Comparison of ENCODE assay signal across 24 cellular contexts in the genomic region with DNA sequence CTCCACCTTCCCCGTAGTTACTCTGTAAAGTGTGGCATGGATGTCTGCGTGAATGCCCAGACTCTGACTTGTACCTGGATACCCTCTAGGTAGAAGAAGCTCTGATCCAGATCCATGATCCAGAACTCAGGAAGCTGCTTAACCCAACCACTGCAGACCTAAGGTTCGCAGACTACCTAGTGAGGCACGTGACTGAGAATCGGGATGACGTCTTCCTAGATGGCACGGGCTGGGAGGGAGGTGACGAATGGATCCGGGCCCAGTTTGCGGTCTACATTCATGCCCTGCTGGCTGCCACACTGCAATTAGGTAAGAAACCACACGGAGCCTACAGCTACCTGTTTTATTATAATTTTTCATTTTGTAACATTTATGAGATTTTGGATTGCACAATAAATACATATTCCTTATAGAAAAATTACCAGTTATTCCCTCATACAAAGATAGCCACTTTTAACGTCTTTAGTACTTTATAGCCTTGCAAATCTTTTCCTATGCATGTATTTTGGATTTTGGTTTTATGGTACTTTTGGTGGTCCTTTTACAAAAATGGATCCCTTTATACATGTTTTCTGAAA.
"Had no signal": no experiment of that assay in that cellular context is flagged by ENCODE, and none has a peak within 500 bp of the region (broad histone marks: within the 10 kb centered on the region; RNA-seq: fewer than 3 reads in every experiment).

No MANE protein-coding gene starts in this region.

- H3K9me3 ChIP-seq: heart right ventricle, left lung, lower lobe of right lung, ovary, right atrium auricular region, suprapubic skin, thoracic aorta, tibial artery had no signal

- H3K27ac Mint-ChIP-seq: mesothelial cell of epicardium; natural killer cell treated with Interleukin-12 subunit alpha and Interleukin-12 subunit beta and Interleukin-15 and Interleukin-18, amount 100 ng/mL, for 72 hours; progenitor cell of endocrine pancreas; stimulated activated naive CD8-positive, alpha-beta T cell treated with anti-CD3 and anti-CD28 coated beads, Interleukin-15, Interleukin-2, amounts not matched to agents 100 ng/mL and 50 ng/mL, for 24 hours; type B pancreatic cell had no signal

- H3K4me1 ChIP-seq: left lung, lower lobe of right lung, right atrium auricular region, suprapubic skin, tibial artery had no signal

- H2AFZ ChIP-seq: hepatocyte had no signal

- H3K9me3 Mint-ChIP-seq: mesothelial cell of epicardium; naive thymus-derived CD4-positive, alpha-beta T cell; natural killer cell treated with Interleukin-12 subunit alpha and Interleukin-12 subunit beta and Interleukin-15 and Interleukin-18, amount 100 ng/mL, for 72 hours; stimulated activated naive CD8-positive, alpha-beta T cell treated with anti-CD3 and anti-CD28 coated beads, Interleukin-15, Interleukin-2, amounts not matched to agents 100 ng/mL and 50 ng/mL, for 24 hours; type B pancreatic cell had no signal

- H3K36me3 ChIP-seq: ovary had no signal

- H3K4me3 Mint-ChIP-seq: mesothelial cell of epicardium; naive thymus-derived CD4-positive, alpha-beta T cell; natural killer cell treated with Interleukin-12 subunit alpha and Interleukin-12 subunit beta and Interleukin-15 and Interleukin-18, amount 100 ng/mL, for 72 hours; stimulated activated naive CD8-positive, alpha-beta T cell treated with anti-CD3 and anti-CD28 coated beads, Interleukin-15, Interleukin-2, amounts not matched to agents 100 ng/mL and 50 ng/mL, for 24 hours; type B pancreatic cell had no signal

- H3K27me3 Mint-ChIP-seq: naive thymus-derived CD4-positive, alpha-beta T cell; natural killer cell treated with Interleukin-12 subunit alpha and Interleukin-12 subunit beta and Interleukin-15 and Interleukin-18, amount 100 ng/mL, for 72 hours; progenitor cell of endocrine pancreas; stimulated activated naive CD8-positive, alpha-beta T cell treated with anti-CD3 and anti-CD28 coated beads, Interleukin-15, Interleukin-2, amounts not matched to agents 100 ng/mL and 50 ng/mL, for 24 hours; type B pancreatic cell had no signal

- ATAC-seq: heart right ventricle; left colon; left lung; lower lobe of right lung; naive thymus-derived CD4-positive, alpha-beta T cell; natural killer cell treated with Interleukin-12 subunit alpha and Interleukin-12 subunit beta and Interleukin-15 and Interleukin-18, amount 100 ng/mL, for 72 hours; sciatic nerve had no signal

- H3K27me3 ChIP-seq: heart right ventricle, hepatocyte, left lung, ovary, right atrium auricular region, suprapubic skin, tibial artery had no signal

- H3K4me3 ChIP-seq: heart right ventricle, hepatocyte, left lung, lower lobe of right lung, ovary, right atrium auricular region, skin epidermis, suprapubic skin, thoracic aorta, tibial artery had no signal

- H3K4me2 ChIP-seq: hepatocyte had no signal

- H3K27ac ChIP-seq: heart right ventricle, hepatocyte, lower lobe of right lung, ovary, right atrium auricular region, skin epidermis, suprapubic skin, thoracic aorta, tibial artery had no signal

- DNase-seq: heart right ventricle; left colon; left lung; lower lobe of right lung; mesendoderm; naive thymus-derived CD4-positive, alpha-beta T cell; ovary; stimulated activated CD4-positive, alpha-beta T cell treated with anti-CD3 and anti-CD28 coated beads, Interleukin-12 subunit alpha, Interleukin-12 subunit beta, amount 100 ng/mL, for 4 hours; stimulated activated CD4-positive, alpha-beta T cell treated with anti-CD3 and anti-CD28 coated beads, Interleukin-15, amount 100 ng/mL, for 24 hours; stimulated activated CD4-positive, alpha-beta T cell treated with anti-CD3 and anti-CD28 coated beads, Interleukin-2, amount 100 ng/mL, for 24 hours; stimulated activated CD4-positive, alpha-beta T cell treated with anti-CD3 and anti-CD28 coated beads, Interleukin-4, amount 100 ng/mL, for 1 hour; stimulated activated naive CD4-positive, alpha-beta T cell; tibial artery had no signal
